Comparison of ENCODE assay signal across 7 cellular contexts in the genomic region with DNA sequence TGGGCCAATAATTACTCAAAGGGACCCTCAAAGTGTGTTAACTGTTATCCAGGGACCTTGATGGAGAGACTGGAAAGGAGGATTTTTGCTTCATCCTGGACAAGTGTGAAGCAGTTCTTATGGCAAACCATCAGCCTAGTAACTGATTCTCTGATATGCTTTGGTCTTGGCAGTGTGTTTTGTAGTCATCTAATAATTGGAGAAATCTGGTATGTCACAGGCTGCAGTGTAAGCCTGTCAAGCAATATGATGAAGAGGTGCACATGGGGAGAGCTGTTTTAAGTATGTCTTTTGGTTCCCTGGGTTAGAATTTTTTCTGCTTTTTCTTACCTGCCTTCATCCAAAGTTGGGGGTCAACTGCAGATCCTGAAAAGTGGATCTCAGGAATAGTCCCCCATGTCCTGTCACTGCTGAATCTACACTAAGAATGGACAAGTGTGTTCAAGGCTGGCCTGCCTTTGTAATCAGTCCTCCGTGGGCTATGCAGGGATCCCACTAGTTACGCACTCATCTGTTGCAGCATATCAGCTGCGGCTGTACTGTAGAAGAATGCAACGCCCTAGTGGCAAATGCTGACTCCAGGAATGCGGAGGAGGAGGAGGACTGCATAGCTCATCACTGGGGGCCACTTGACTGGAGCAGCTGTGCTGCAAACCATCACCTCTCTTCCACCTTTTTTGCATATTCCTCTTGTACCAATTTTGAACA. TPM values are rescaled to one million over a fixed set of nuclear protein-coding genes. Genes with fewer than 3 reads are reported as not detected.
DNase-seq lines count a peak whose midpoint lies in the region; ATAC-seq and TF ChIP-seq lines count a peak whose summit lies in the region.

No MANE protein-coding gene starts in this region.

- H3K4me3 ChIP-seq in HEK293 (ENCODE audit: low read depth, low read length): peak overlapping the region; percentile 14
- H3K4me3 ChIP-seq in SK-N-SH (ENCODE audit: low read depth in 2 of 2, low read length in 1 of 2): peak overlapping the region; percentile 85 to 92
- H3K4me3 ChIP-seq in mesenchymal stem cell (ENCODE audit: insufficient read depth in 1 of 2, low read depth in 1 of 2, low read length in 2 of 2): peak overlapping the region in 1 of 2 experiments; percentile 97
- H3K4me3 ChIP-seq in tibial nerve: peak overlapping the region; percentile 82 to 98 (median 89)

- 0 out of 4 replicates have a peak, but pooled peaks of 1 of the 2 experiments have one; percentile 22 for TF ChIP-seq EP300 in SK-N-SH (IDR thresholded peaks at IDR 0.05; ENCODE audit: borderline replicate concordance in 1 of 2, low read depth in 1 of 2, low read length in 1 of 2)
- TF ChIP-seq EP300 in tibial nerve (IDR thresholded peaks at IDR 0.05): peak in 1 of 2 donors; percentile 76

- POLR2A ChIA-PET in HEK293 (lab: Yijun Ruan, JAX): interaction anchor here (0.8 to 3.0 kb wide), 5 partner anchors 11 to 49 kb away, joined by 3 to 20 read pairs (median 5); a partner anchor contains a TSS
- POLR2A ChIA-PET in SK-N-SH (lab: Yijun Ruan, JAX): interaction anchor here (2.6 kb wide), 1 partner anchor 11 kb away, joined by 7 read pairs; no protein-coding TSS in a partner anchor

- H3K27ac ChIP-seq in HEK293 (ENCODE audit: extremely low read depth, low read depth, low read length): no peak overlapping the region
- peak overlapping the region; percentile 75 to 87 for H3K27ac ChIP-seq in SK-N-SH (ENCODE audit: low read depth in 2 of 2, low read length in 1 of 2)
- peak overlapping the region; percentile 97 for H3K27ac ChIP-seq in mesenchymal stem cell (ENCODE audit: low read length, poor library complexity, severe bottlenecking)
- H3K27ac ChIP-seq in tibial nerve: peak overlapping the region; percentile 93 to 98 (median 96)

- peaks cover 0 to 4% (median 0%) of the 10 kb centered on the region in 3 donors for H3K27me3 Mint-ChIP-seq in CD14-positive monocyte (ENCODE audit: low read depth in 3 of 3)

- H2AK5ac ChIP-seq in mesenchymal stem cell (ENCODE audit: low read length, severe bottlenecking): peak overlapping the region; percentile 41

- peak overlapping the region in 1 of 2 experiments; percentile 18 for H2BK12ac ChIP-seq in mesenchymal stem cell (ENCODE audit: low read length in 2 of 2)

- H3K4me3 Mint-ChIP-seq in CD14-positive monocyte: no peak overlapping the region

- no peak overlapping the region for H2BK120ac ChIP-seq in mesenchymal stem cell (ENCODE audit: low read depth, low read length)

- peaks cover 66% of the 10 kb centered on the region for H3K79me2 ChIP-seq in SK-N-SH (ENCODE audit: insufficient read depth)

- H3K36me3 ChIP-seq in HEK293 (ENCODE audit: control insufficient read depth in 2 of 2, insufficient read depth in 1 of 2, low read length in 2 of 2): no peaks in the 10 kb centered on the region
- peaks cover 3 to 11% of the 10 kb centered on the region in 2 experiments for H3K36me3 ChIP-seq in SK-N-SH (replicated peaks in 1 of 2; ENCODE audit: control insufficient read depth in 1 of 2, insufficient read depth in 2 of 2, low read length in 1 of 2)
- peaks cover 0 to 6% of the 10 kb centered on the region in 2 experiments for H3K36me3 ChIP-seq in mesenchymal stem cell (ENCODE audit: control insufficient read depth in 1 of 2, insufficient read depth in 2 of 2, low read depth in 1 of 2, low read length in 2 of 2)
- H3K36me3 ChIP-seq in tibial nerve: no peaks in the 10 kb centered on the region

- no peak overlapping the region for H2BK15ac ChIP-seq in mesenchymal stem cell (ENCODE audit: low read depth, poor library complexity, severe bottlenecking)

- H3K9me3 Mint-ChIP-seq in CD14-positive monocyte: no peaks in the 10 kb centered on the region

- H3K9me3 ChIP-seq in HEK293 (ENCODE audit: control insufficient read depth, insufficient read depth, low read depth, low read length) (no peaks in the 10 kb centered on the region), SK-N-SH (no peaks in the 10 kb centered on the region), mesenchymal stem cell (ENCODE audit: control insufficient read depth, low read length) (no peaks in the 10 kb centered on the region), tibial nerve (no peaks in the 10 kb centered on the region)

- peaks cover 5% of the 10 kb centered on the region for H3K79me1 ChIP-seq in mesenchymal stem cell (replicated peaks; ENCODE audit: low read length, poor library complexity, severe bottlenecking)

- TF ChIP-seq POLR2A in tibial nerve (IDR thresholded peaks at IDR 0.05): peak in 1 of 2 donors; percentile 35

- no peak overlapping the region for H3K4ac ChIP-seq in mesenchymal stem cell (ENCODE audit: low read depth in 1 of 2, low read length in 2 of 2)

- ATAC-seq in HG03039 (IDR thresholded peaks at IDR 0.05; ENCODE audit: unreplicated experiment): no peak

- H3K27me3 ChIP-seq in SK-N-SH (ENCODE audit: insufficient read depth) (no peaks in the 10 kb centered on the region), mesenchymal stem cell (ENCODE audit: control insufficient read depth in 1 of 2, insufficient read depth in 1 of 2, low read length in 2 of 2) (no peaks in the 10 kb centered on the region), tibial nerve (no peaks in the 10 kb centered on the region)

- H3K36me3 Mint-ChIP-seq in CD14-positive monocyte: peaks cover 0 to 3% of the 10 kb centered on the region in 2 donors

- no peak overlapping the region for H4K8ac ChIP-seq in mesenchymal stem cell (ENCODE audit: low read length)

- peak; percentile 37 for DNase-seq in SK-N-SH
- DNase-seq in ecto neural progenitor cell (ENCODE audit: low spot score): peak; percentile 70
- peak; percentile 95 for DNase-seq in mesenchymal stem cell
- peak; percentile 28 to 62 for DNase-seq in tibial nerve (ENCODE audit: low spot score in 2 of 2)
- no peak for DNase-seq in CD14-positive monocyte (ENCODE audit: low spot score)

- H3K14ac ChIP-seq in mesenchymal stem cell (ENCODE audit: low read length in 2 of 2): no peak overlapping the region

- H4K91ac ChIP-seq in mesenchymal stem cell (ENCODE audit: low read length): no peak overlapping the region

- H2BK5ac ChIP-seq in mesenchymal stem cell (ENCODE audit: low read depth, low read length, poor library complexity, severe bottlenecking): no peak overlapping the region

- peak overlapping the region; percentile 89 for H3K4me2 ChIP-seq in SK-N-SH
- H3K4me2 ChIP-seq in mesenchymal stem cell (ENCODE audit: low read length, poor library complexity, severe bottlenecking): peak overlapping the region; percentile 78

- H3F3A ChIP-seq in SK-N-SH (replicated peaks; ENCODE audit: insufficient read depth): peaks cover 49% of the 10 kb centered on the region

- no peak overlapping the region for H3K27ac Mint-ChIP-seq in CD14-positive monocyte

- CTCF ChIA-PET in HEK293 (lab: Yijun Ruan, JAX) (interaction anchor here (2.5 kb wide), 1 partner anchor 116 kb away, joined by 12 read pairs; no protein-coding TSS in a partner anchor), SK-N-SH (lab: Yijun Ruan, JAX) (interaction anchor here (1.2 to 1.5 kb wide), 3 partner anchors 18 to 116 kb away, joined by 3 to 6 read pairs (median 3); no protein-coding TSS in a partner anchor)

- H3K9ac ChIP-seq in SK-N-SH (peak overlapping the region; percentile 87), mesenchymal stem cell (ENCODE audit: low read length) (peak overlapping the region; percentile 100)

- 25% methylated on average over 5 of the region's 5 CpGs for WGBS in SK-N-SH (ENCODE audit: low lambda C conversion rate)
- 4% methylated on average over 5 of the region's 5 CpGs for WGBS in mesenchymal stem cell
- 4% methylated on average over 5 of the region's 5 CpGs for WGBS in tibial nerve, 2 donors

- H2AFZ ChIP-seq in SK-N-SH (ENCODE audit: low read depth): no peak overlapping the region
- no peak overlapping the region for H2AFZ ChIP-seq in mesenchymal stem cell (ENCODE audit: low read depth, low read length)

- intact Hi-C loops in CD14-positive monocyte (cut with micrococcal nuclease): loop anchor here in 1 of 2 donors (5.0 kb wide), 1 partner anchor 47 kb away; no protein-coding TSS in a partner anchor

- peaks cover 32% of the 10 kb centered on the region for H3K4me1 Mint-ChIP-seq in CD14-positive monocyte

- no peak overlapping the region for H3K23ac ChIP-seq in mesenchymal stem cell (ENCODE audit: low read length in 2 of 2)

- no peaks in the 10 kb centered on the region for H3K9me2 ChIP-seq in SK-N-SH

- TF ChIP-seq CTCF in HEK293 (tag by site-specific recombination; IDR thresholded peaks at IDR 0.05) (no peak), SK-N-SH (IDR thresholded peaks at IDR 0.05) (peak; percentile 19; the same call in 1 of the 2 replicates), tibial nerve (IDR thresholded peaks at IDR 0.05) (no peak), CD14-positive monocyte (IDR thresholded peaks at IDR 0.05) (no peak)

- H4K20me1 ChIP-seq in SK-N-SH (ENCODE audit: insufficient read depth): peaks cover 58% of the 10 kb centered on the region

- peaks cover 20% of the 10 kb centered on the region for H3K4me1 ChIP-seq in HEK293 (ENCODE audit: control insufficient read depth, insufficient read depth, low read length)
- H3K4me1 ChIP-seq in SK-N-SH (ENCODE audit: control insufficient read depth in 1 of 2, insufficient read depth in 2 of 2, low read depth in 1 of 2, low read length in 1 of 2): peaks cover 40 to 55% of the 10 kb centered on the region in 2 experiments
- H3K4me1 ChIP-seq in mesenchymal stem cell (ENCODE audit: control insufficient read depth, insufficient read depth, low read depth, low read length): peaks cover 13% of the 10 kb centered on the region
- H3K4me1 ChIP-seq in tibial nerve: peaks cover 0 to 81% (median 66%) of the 10 kb centered on the region in 4 donors

- TF ChIP-seq RAD21 in SK-N-SH (IDR thresholded peaks at IDR 0.05; ENCODE audit: low read length): no peak

- no peak overlapping the region for H3K18ac ChIP-seq in mesenchymal stem cell (ENCODE audit: low read depth in 1 of 2, low read length in 2 of 2)

TF ChIP-seq in HEK293, 187 proteins besides CTCF, POLR2A, EP300 and RAD21 (continues in another document):
- TF ChIP-seq ZNF707 (tag by site-specific recombination; IDR thresholded peaks at IDR 0.05) (no peak), ZFHX2 (tag by site-specific recombination; conservative IDR thresholded peaks at IDR 0.05) (peak; percentile 68)

TF ChIP-seq in SK-N-SH, 30 proteins besides CTCF, POLR2A, EP300 and RAD21 (continues in another document):
- TF ChIP-seq RCOR1 (IDR thresholded peaks at IDR 0.05; ENCODE audit: low read length): no peak
- peak; percentile 35; the same call in 1 of the 2 replicates for TF ChIP-seq GATA2 (CRISPR knock-in tag; IDR thresholded peaks at IDR 0.05)

RNA-seq across cellular contexts. Expression of a gene that starts 1.9 kb away (rescaled TPM):
- polyA plus RNA-seq in SK-N-SH (2012; rRNA removed): 142 and 177 TPM in 2 replicates
- 58.5 and 73.3 TPM in 2 replicates for polyA plus RNA-seq in SK-N-SH (2012; cell fraction: cytosol; rRNA removed)
- 515 and 797 TPM in 2 replicates for polyA plus RNA-seq in SK-N-SH (2012; cell fraction: nucleus; rRNA removed)
- polyA plus RNA-seq in mesenchymal stem cell (2013, experiment 1 of 2): 107 TPM
- polyA plus RNA-seq in mesenchymal stem cell (2013, experiment 2 of 2): 95.5 TPM
- 100 to 1,000 TPM; 491 to 540 (median 508) TPM for total RNA-seq in tibial nerve
- 1 to 10 TPM; 6.2 to 8.5 TPM for polyA plus RNA-seq in CD14-positive monocyte

RNA-seq across cellular contexts. Expression of a gene that starts 49.8 kb away (rescaled TPM):
- polyA plus RNA-seq in SK-N-SH (2012; rRNA removed) (13.8 and 15.9 TPM in 2 replicates), CD14-positive monocyte (10 to 100 TPM; 22.2 to 31.2 TPM)
- 13.5 and 14.1 TPM in 2 replicates for polyA plus RNA-seq in SK-N-SH (2012; cell fraction: cytosol; rRNA removed)
- 17.5 and 22.3 TPM in 2 replicates for polyA plus RNA-seq in SK-N-SH (2012; cell fraction: nucleus; rRNA removed)
- polyA plus RNA-seq in mesenchymal stem cell (2013, experiment 1 of 2): 9.8 TPM
- polyA plus RNA-seq in mesenchymal stem cell (2013, experiment 2 of 2): 10.1 TPM
- 10 to 100 TPM; 24.5 to 30.4 (median 28.8) TPM for total RNA-seq in tibial nerve

Comparison
In these comparisons a context has a peak if more than half of its experiments do, and no peak if none do; other contexts are left out.
1. RNA of a gene that starts 1.9 kb away (polyA plus RNA-seq): 58.5 to 797 TPM in SK-N-SH; 6.2 to 8.5 TPM in CD14-positive monocyte; every median in the first group is over 4 times any median in the second.